In the genomic region with DNA sequence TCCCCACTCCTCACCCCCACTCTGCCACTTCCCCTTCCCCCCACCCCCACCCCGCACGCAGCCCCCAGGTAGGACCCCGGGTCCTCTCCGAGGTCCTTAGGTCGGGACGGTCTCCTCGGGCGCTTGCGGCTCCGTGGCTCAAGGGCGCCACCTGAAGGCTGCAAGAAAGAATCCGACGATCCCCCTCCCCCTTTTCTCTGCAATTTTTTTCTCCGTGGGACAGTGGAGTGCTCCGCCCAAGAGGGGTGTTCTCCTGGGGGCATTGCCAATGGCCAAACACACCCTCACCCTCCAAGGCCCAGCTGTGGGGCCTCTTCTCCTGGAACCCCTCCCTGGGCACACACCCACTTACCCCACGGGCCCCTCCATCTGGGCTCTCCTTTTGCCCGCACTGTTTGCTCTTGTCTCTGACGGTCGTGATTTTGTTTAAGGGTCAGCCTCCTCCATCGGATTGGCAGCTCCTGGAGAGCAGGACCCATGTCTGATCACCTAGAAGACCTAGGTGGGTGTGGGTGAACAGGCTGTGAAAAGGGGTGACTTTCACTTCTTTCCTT, we compare ENCODE assay signal across 8 cellular contexts. TPM values are rescaled to one million over a fixed set of nuclear protein-coding genes. Genes with fewer than 3 reads are reported as not detected.
A peak's percentile ranks its signal among the peaks of the same experiment; 100 is the strongest.
DNase-seq lines count a peak whose midpoint lies in the region; ATAC-seq and TF ChIP-seq lines count a peak whose summit lies in the region.

No MANE protein-coding gene starts in this region.

- H3K27me3 Mint-ChIP-seq in CD4-positive, CD25-positive, alpha-beta regulatory T cell = peaks cover 37% of the 10 kb centered on the region
- H3K27me3 Mint-ChIP-seq in activated naive CD4-positive, alpha-beta T cell treated with anti-CD3 and anti-CD28 coated beads for 36 hours (ENCODE audit: low read depth) = peaks cover 24% of the 10 kb centered on the region

- peaks cover 0 to 15% (median 8%) of the 10 kb centered on the region in 4 donors for H3K4me1 Mint-ChIP-seq in CD4-positive, CD25-positive, alpha-beta regulatory T cell
- H3K4me1 Mint-ChIP-seq in activated naive CD4-positive, alpha-beta T cell treated with anti-CD3 and anti-CD28 coated beads for 36 hours (ENCODE audit: low read depth) = peaks cover 6% of the 10 kb centered on the region

- no peak overlapping the region for H2AFZ ChIP-seq in OCI-LY1 (ENCODE audit: low read length)

- peak overlapping the region; percentile 48 for H3K4me2 ChIP-seq in OCI-LY1 (ENCODE audit: low read length)
- peak overlapping the region; percentile 18 for H3K4me2 ChIP-seq in skeletal muscle satellite cell (ENCODE audit: low read length)

- TF ChIP-seq CTCF in HFF-Myc (IDR thresholded peaks at IDR 0.05; ENCODE audit: low read depth, low read length, missing control alignments) (peak; percentile 55), OCI-LY1 (IDR thresholded peaks at IDR 0.05; ENCODE audit: low read length) (peak; percentile 68)

- H3K27me3 ChIP-seq in CD4-positive, CD25-positive, alpha-beta regulatory T cell (ENCODE audit: control insufficient read depth, insufficient read depth, low read length) = peaks cover 12% of the 10 kb centered on the region
- H3K27me3 ChIP-seq in OCI-LY1 (ENCODE audit: insufficient read depth, low read length) (no peaks in the 10 kb centered on the region), skeletal muscle satellite cell (ENCODE audit: control insufficient read depth, insufficient read depth, low read length) (peaks cover 70% of the 10 kb centered on the region)

- no peaks in the 10 kb centered on the region for H3K36me3 ChIP-seq in CD4-positive, CD25-positive, alpha-beta regulatory T cell (ENCODE audit: control insufficient read depth, insufficient read depth, low read length)
- no peaks in the 10 kb centered on the region for H3K36me3 ChIP-seq in OCI-LY1 (ENCODE audit: insufficient read depth, low read length)
- H3K36me3 ChIP-seq in skeletal muscle satellite cell (ENCODE audit: insufficient read depth, low read length) = no peaks in the 10 kb centered on the region

- peak; percentile 25 to 46 for ATAC-seq in CD4-positive, CD25-positive, alpha-beta regulatory T cell (ENCODE audit: low read depth in 2 of 2)
- ATAC-seq in left cardiac atrium = peak; percentile 62 to 65
- ATAC-seq in HG03439 (IDR thresholded peaks at IDR 0.05; ENCODE audit: unreplicated experiment) = no peak
- ATAC-seq in HG03457 (IDR thresholded peaks at IDR 0.05; ENCODE audit: unreplicated experiment) = no peak

- H3K27ac ChIP-seq in CD4-positive, CD25-positive, alpha-beta regulatory T cell (ENCODE audit: insufficient read depth, low read length, poor library complexity, severe bottlenecking) = no peak overlapping the region
- no peak overlapping the region for H3K27ac ChIP-seq in OCI-LY1 (ENCODE audit: low read depth, low read length, poor library complexity, severe bottlenecking)

- H3K9ac ChIP-seq in OCI-LY1 (ENCODE audit: low read length) (no peak overlapping the region), skeletal muscle satellite cell (ENCODE audit: low read depth, low read length) (no peak overlapping the region)

- H3F3A ChIP-seq in OCI-LY1 (ENCODE audit: insufficient read depth, low read length) = no peaks in the 10 kb centered on the region

- H3K79me2 ChIP-seq in OCI-LY1 (ENCODE audit: insufficient read depth, low read length) = no peaks in the 10 kb centered on the region

- no peaks in the 10 kb centered on the region for H3K9me2 ChIP-seq in OCI-LY1 (ENCODE audit: low read depth, low read length)

- H3K4me1 ChIP-seq in CD4-positive, CD25-positive, alpha-beta regulatory T cell (ENCODE audit: control insufficient read depth, insufficient read depth, low read length, poor library complexity, severe bottlenecking) = peaks cover 9% of the 10 kb centered on the region
- H3K4me1 ChIP-seq in OCI-LY1 (ENCODE audit: insufficient read depth, low read length, severe bottlenecking) (no peaks in the 10 kb centered on the region), skeletal muscle satellite cell (ENCODE audit: control insufficient read depth, insufficient read depth, low read length) (no peaks in the 10 kb centered on the region)

- CTCF ChIA-PET in activated naive CD4-positive, alpha-beta T cell treated with anti-CD3 and anti-CD28 coated beads for 36 hours (lab: Charles Lee) = interaction anchor here (0.6 to 1.2 kb wide), 5 partner anchors 12 to 143 kb away, joined by 3 to 4 read pairs (median 3); no protein-coding TSS in a partner anchor

- peak in 2 of 3 donors; percentile 20 to 59 for DNase-seq in CD4-positive, CD25-positive, alpha-beta regulatory T cell
- no peak for DNase-seq in HFF-Myc (ENCODE audit: extremely low read depth, low read depth)
- DNase-seq in activated naive CD4-positive, alpha-beta T cell treated with anti-CD3 and anti-CD28 coated beads for 36 hours = peak; percentile 68
- peak; percentile 54 for DNase-seq in left cardiac atrium

- no peaks in the 10 kb centered on the region for H3K36me3 Mint-ChIP-seq in CD4-positive, CD25-positive, alpha-beta regulatory T cell
- no peaks in the 10 kb centered on the region for H3K36me3 Mint-ChIP-seq in activated naive CD4-positive, alpha-beta T cell treated with anti-CD3 and anti-CD28 coated beads for 36 hours (ENCODE audit: low read depth)

- no peaks in the 10 kb centered on the region for H3K9me3 Mint-ChIP-seq in CD4-positive, CD25-positive, alpha-beta regulatory T cell
- H3K9me3 Mint-ChIP-seq in activated naive CD4-positive, alpha-beta T cell treated with anti-CD3 and anti-CD28 coated beads for 36 hours = no peaks in the 10 kb centered on the region

- no peaks in the 10 kb centered on the region for H4K20me1 ChIP-seq in OCI-LY1 (ENCODE audit: insufficient read depth, low read length)

- intact Hi-C loops in activated naive CD4-positive, alpha-beta T cell treated with anti-CD3 and anti-CD28 coated beads for 36 hours (cut with micrococcal nuclease) = loop anchor here (1.0 to 10.0 kb wide), 3 partner anchors 27 to 370 kb away; no protein-coding TSS in a partner anchor
- intact Hi-C loops in left cardiac atrium (cut with DNase I) = no loop called here

- no peaks in the 10 kb centered on the region for H3K9me3 ChIP-seq in CD4-positive, CD25-positive, alpha-beta regulatory T cell (ENCODE audit: control insufficient read depth in 2 of 2, low read length in 2 of 2)
- no peaks in the 10 kb centered on the region for H3K9me3 ChIP-seq in OCI-LY1 (ENCODE audit: low read length)
- H3K9me3 ChIP-seq in skeletal muscle satellite cell (replicated peaks; ENCODE audit: low read length) = no peaks in the 10 kb centered on the region

- H3K4me3 Mint-ChIP-seq in CD4-positive, CD25-positive, alpha-beta regulatory T cell = peak overlapping the region in 3 of 4 donors; percentile 16 to 72 (median 64)
- H3K4me3 Mint-ChIP-seq in activated naive CD4-positive, alpha-beta T cell treated with anti-CD3 and anti-CD28 coated beads for 36 hours = peak overlapping the region; percentile 41

- H3K4me3 ChIP-seq in CD4-positive, CD25-positive, alpha-beta regulatory T cell (ENCODE audit: low read depth, low read length) = no peak overlapping the region
- no peak overlapping the region for H3K4me3 ChIP-seq in HFF-Myc (replicated peaks; ENCODE audit: low read depth, low read length)
- peak overlapping the region; percentile 27 for H3K4me3 ChIP-seq in OCI-LY1 (ENCODE audit: low read depth, low read length, poor library complexity, severe bottlenecking)
- H3K4me3 ChIP-seq in skeletal muscle satellite cell (ENCODE audit: low read length) = no peak overlapping the region

- no peak overlapping the region for H3K27ac Mint-ChIP-seq in CD4-positive, CD25-positive, alpha-beta regulatory T cell
- H3K27ac Mint-ChIP-seq in activated naive CD4-positive, alpha-beta T cell treated with anti-CD3 and anti-CD28 coated beads for 36 hours = no peak overlapping the region

RNA-seq across cellular contexts. Expression of a gene that starts 1.1 kb away (rescaled TPM):
- total RNA-seq in CD4-positive, CD25-positive, alpha-beta regulatory T cell = not detected
- polyA plus RNA-seq in CD4-positive, CD25-positive, alpha-beta regulatory T cell = not detected
- total RNA-seq in activated naive CD4-positive, alpha-beta T cell treated with anti-CD3 and anti-CD28 coated beads for 36 hours = under 1 TPM in 1 of 2 experiments, not detected in 1; 0.17 TPM
- total RNA-seq in left cardiac atrium = 1 to 10 TPM; 6.4 to 6.5 TPM
- not detected in 2 replicates for total RNA-seq in skeletal muscle satellite cell (2012; rRNA removed)

RNA-seq across cellular contexts. Expression of a gene that starts 17.4 kb away (rescaled TPM):
- 0.39 TPM for total RNA-seq in CD4-positive, CD25-positive, alpha-beta regulatory T cell
- polyA plus RNA-seq in CD4-positive, CD25-positive, alpha-beta regulatory T cell = not detected
- total RNA-seq in activated naive CD4-positive, alpha-beta T cell treated with anti-CD3 and anti-CD28 coated beads for 36 hours = not detected
- total RNA-seq in left cardiac atrium = under 1 TPM in 1 of 2 donors, not detected in 1; 0.24 TPM
- total RNA-seq in skeletal muscle satellite cell (2012; rRNA removed) = not detected in 2 replicates

RNA-seq across cellular contexts. Expression of a gene that starts 40.0 kb away (rescaled TPM):
- not detected for total RNA-seq in CD4-positive, CD25-positive, alpha-beta regulatory T cell
- polyA plus RNA-seq in CD4-positive, CD25-positive, alpha-beta regulatory T cell = under 1 TPM in 1 of 4 donors, not detected in 3; 0.46 TPM
- not detected for total RNA-seq in activated naive CD4-positive, alpha-beta T cell treated with anti-CD3 and anti-CD28 coated beads for 36 hours
- not detected for total RNA-seq in left cardiac atrium
- not detected in 2 replicates for total RNA-seq in skeletal muscle satellite cell (2012; rRNA removed)

Comparison
In these comparisons a context has a peak if more than half of its experiments do, and no peak if none do; other contexts are left out.
1. ATAC-seq: peak in CD4-positive, CD25-positive, alpha-beta regulatory T cell (2 of 2) and left cardiac atrium (2 of 2); none in HG03439 (single experiment) and HG03457 (single experiment).